Comparison of ENCODE assay signal across 8 cellular contexts in the genomic region with DNA sequence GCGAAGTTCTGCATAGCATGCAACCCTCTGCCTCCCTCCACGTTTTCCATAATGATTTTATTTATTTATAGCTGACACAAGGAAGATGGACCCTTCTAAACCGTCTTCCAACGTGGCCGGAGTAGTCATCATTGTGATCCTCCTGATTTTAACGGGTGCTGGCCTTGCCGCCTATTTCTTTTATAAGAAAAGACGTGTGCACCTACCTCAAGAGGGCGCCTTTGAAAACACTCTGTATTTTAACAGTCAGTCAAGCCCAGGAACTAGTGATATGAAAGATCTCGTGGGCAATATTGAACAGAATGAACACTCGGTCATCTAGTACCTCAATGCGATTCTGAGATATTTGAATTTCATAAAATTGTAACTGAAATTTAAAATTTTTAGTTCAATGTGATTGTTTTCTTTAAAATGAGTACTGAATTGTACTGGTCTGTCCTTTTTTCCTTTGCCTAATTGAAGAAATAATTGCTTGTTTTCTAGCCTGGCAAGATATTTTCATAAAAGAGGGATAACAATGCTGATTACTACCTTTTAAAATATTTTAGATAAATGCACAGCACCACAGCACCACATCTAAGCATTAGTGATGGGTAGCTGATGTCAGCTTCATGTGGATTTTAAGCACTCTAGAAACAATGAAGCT. TPM values are rescaled to one million over a fixed set of nuclear protein-coding genes. Genes with fewer than 3 reads are reported as not detected.
DNase-seq lines count a peak whose midpoint lies in the region; ATAC-seq and TF ChIP-seq lines count a peak whose summit lies in the region.

No MANE protein-coding gene starts in this region.

- H3K9me3 Mint-ChIP-seq in chondrocyte (ENCODE audit: low read depth) = no peaks in the 10 kb centered on the region
- no peaks in the 10 kb centered on the region for H3K9me3 Mint-ChIP-seq in mesothelial cell of epicardium

- H3K4me1 Mint-ChIP-seq in chondrocyte (ENCODE audit: low read depth) (no peaks in the 10 kb centered on the region), mesothelial cell of epicardium (no peaks in the 10 kb centered on the region)

- DNase-seq in NCI-H2227 (lab: John Stamatoyannopoulos, UW; ENCODE audit: unreplicated experiment) (peak; percentile 0), NCI-H2227 treated with DMSO at 0.1 percent for 48 hours (lab: John Stamatoyannopoulos, UW) (no peak), HEK293T (ENCODE audit: extremely low spot score) (peak; percentile 46), NOMO-1 treated with dmso at 0.1 percent for 144 hours (lab: John Stamatoyannopoulos, UW; ENCODE audit: unreplicated experiment) (peak; percentile 63), chondrocyte (ENCODE audit: low spot score) (no peak), lung microvascular endothelial cell (ENCODE audit: low read depth in 2 of 2) (peak; percentile 38 to 55), mesothelial cell of epicardium (ENCODE audit: low spot score in 2 of 2, unreplicated experiment in 2 of 2) (no peak)

- no peak overlapping the region for H3K27ac Mint-ChIP-seq in chondrocyte (ENCODE audit: unreplicated experiment)
- H3K27ac Mint-ChIP-seq in mesothelial cell of epicardium = no peak overlapping the region

- no peaks in the 10 kb centered on the region for H3K36me3 Mint-ChIP-seq in chondrocyte (ENCODE audit: low read depth)
- H3K36me3 Mint-ChIP-seq in mesothelial cell of epicardium = no peaks in the 10 kb centered on the region

- no peak for ATAC-seq in GM21390 (IDR thresholded peaks at IDR 0.05; ENCODE audit: unreplicated experiment)

- POLR2A ChIA-PET in HEK293T (lab: Yijun Ruan, JAX) = no interaction called here

- CTCF ChIA-PET in HEK293T (lab: Yijun Ruan, JAX) = interaction anchor here (0.6 kb wide), 1 partner anchor 15 kb away, joined by 3 read pairs; no protein-coding TSS in a partner anchor

- H3K27me3 Mint-ChIP-seq in chondrocyte (ENCODE audit: low read depth) = peaks cover 21% of the 10 kb centered on the region
- H3K27me3 Mint-ChIP-seq in mesothelial cell of epicardium (ENCODE audit: low read depth) = peaks cover 20% of the 10 kb centered on the region

- H3K4me3 Mint-ChIP-seq in chondrocyte (ENCODE audit: unreplicated experiment) = no peak overlapping the region
- no peak overlapping the region for H3K4me3 Mint-ChIP-seq in mesothelial cell of epicardium

- TF ChIP-seq CTCF in chondrocyte (IDR thresholded peaks at IDR 0.05) (peak; percentile 91), mesothelial cell of epicardium (IDR thresholded peaks at IDR 0.05; ENCODE audit: unreplicated experiment) (no peak)

TF ChIP-seq in HEK293T, 16 proteins besides CTCF, POLR2A, EP300 and RAD21:
- no peak for TF ChIP-seq FOXA1 (IDR thresholded peaks at IDR 0.05)
- peak; percentile 83 for TF ChIP-seq L3MBTL2 (conservative IDR thresholded peaks at IDR 0.05)
TF ChIP-seq in HEK293T: peak in this region for 1.

RNA-seq across cellular contexts. Expression of gene SLC39A12, which starts 41.5 kb away (rescaled TPM):
- total RNA-seq in chondrocyte = not detected in 3 replicates
- under 0.01 TPM in 1 of 2 replicates, not detected in the other for total RNA-seq in lung microvascular endothelial cell
- not detected in 3 replicates for total RNA-seq in mesothelial cell of epicardium

Comparison
In these comparisons a context has a peak if more than half of its experiments do, and no peak if none do; other contexts are left out.
1. DNase-seq: peak in NCI-H2227 (single experiment), HEK293T (single experiment), NOMO-1 treated with dmso at 0.1 percent for 144 hours (single experiment) and lung microvascular endothelial cell (2 of 2); none in NCI-H2227 treated with DMSO at 0.1 percent for 48 hours (single experiment), chondrocyte (single experiment) and mesothelial cell of epicardium (0 of 2).